Comparison of ENCODE assay signal across 1 cellular context in the genomic region with DNA sequence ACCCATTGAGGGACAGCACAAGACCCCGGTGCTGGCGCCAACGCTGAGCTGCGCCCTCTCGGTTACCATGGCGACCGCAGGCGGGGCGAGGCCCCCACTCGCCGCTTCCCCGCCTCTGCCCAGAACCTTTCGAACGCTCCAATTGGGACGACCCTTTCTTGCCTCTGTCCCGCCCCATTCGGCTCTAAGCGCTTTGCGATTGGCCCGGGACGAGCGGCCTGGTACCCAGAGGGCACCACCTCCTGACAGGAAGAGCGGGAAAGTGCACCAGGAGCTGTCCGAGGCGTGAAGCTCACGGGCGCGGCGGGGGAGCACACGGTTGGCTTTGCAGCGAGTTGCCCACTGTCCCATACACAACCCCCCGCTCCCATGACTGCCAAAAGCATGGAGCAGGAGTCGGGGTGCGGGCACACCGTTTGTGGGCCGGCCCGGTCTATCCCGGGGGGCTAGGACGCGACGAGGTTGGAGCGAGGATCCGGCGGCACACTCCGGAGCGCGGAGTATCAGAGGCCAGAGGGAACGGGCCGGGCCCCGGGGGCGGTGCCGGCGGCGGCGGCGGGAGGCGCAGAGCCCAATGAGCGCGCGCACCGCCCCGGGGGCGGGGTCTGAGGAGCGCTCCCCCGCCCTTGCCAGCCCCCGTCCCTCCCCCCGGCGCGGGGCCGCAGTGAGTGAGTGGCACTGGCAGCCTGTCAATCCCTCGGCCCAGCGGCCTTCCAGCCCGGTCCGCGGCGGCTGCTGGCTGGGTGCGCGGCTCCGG.
A peak's percentile ranks its signal among the peaks of the same experiment; 100 is the strongest.
TF ChIP-seq lines count a peak whose summit lies in the region.

No MANE protein-coding gene starts in this region.

TF ChIP-seq in HepG2, 621 proteins besides CTCF, POLR2A, EP300 and RAD21 (continued from another document and continues in another):
- no peak for TF ChIP-seq ELF4 (CRISPR knock-in tag; IDR thresholded peaks at IDR 0.05; ENCODE audit: borderline replicate concordance)
- peak; percentile 74 for TF ChIP-seq NFKBIZ (CRISPR knock-in tag; IDR thresholded peaks at IDR 0.05)
- TF ChIP-seq, protein P1, sequence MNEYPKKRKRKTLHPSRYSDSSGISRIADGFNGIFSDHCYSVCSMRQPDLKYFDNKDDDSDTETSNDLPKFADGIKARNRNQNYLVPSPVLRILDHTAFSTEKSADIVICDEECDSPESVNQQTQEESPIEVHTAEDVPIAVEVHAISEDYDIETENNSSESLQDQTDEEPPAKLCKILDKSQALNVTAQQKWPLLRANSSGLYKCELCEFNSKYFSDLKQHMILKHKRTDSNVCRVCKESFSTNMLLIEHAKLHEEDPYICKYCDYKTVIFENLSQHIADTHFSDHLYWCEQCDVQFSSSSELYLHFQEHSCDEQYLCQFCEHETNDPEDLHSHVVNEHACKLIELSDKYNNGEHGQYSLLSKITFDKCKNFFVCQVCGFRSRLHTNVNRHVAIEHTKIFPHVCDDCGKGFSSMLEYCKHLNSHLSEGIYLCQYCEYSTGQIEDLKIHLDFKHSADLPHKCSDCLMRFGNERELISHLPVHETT (CRISPR knock-in tag; conservative IDR thresholded peaks at IDR 0.05): no peak; the same call in none of the 2 replicates
- TF ChIP-seq ZFP37 (CRISPR knock-in tag; IDR thresholded peaks at IDR 0.05; ENCODE audit: borderline replicate concordance): peak; percentile 88
- peak; percentile 99 for TF ChIP-seq ZFP90 (CRISPR knock-in tag; IDR thresholded peaks at IDR 0.05; ENCODE audit: borderline replicate concordance)
- TF ChIP-seq ZNF382 (CRISPR knock-in tag; IDR thresholded peaks at IDR 0.05; ENCODE audit: borderline replicate concordance): no peak
- TF ChIP-seq, protein P2, sequence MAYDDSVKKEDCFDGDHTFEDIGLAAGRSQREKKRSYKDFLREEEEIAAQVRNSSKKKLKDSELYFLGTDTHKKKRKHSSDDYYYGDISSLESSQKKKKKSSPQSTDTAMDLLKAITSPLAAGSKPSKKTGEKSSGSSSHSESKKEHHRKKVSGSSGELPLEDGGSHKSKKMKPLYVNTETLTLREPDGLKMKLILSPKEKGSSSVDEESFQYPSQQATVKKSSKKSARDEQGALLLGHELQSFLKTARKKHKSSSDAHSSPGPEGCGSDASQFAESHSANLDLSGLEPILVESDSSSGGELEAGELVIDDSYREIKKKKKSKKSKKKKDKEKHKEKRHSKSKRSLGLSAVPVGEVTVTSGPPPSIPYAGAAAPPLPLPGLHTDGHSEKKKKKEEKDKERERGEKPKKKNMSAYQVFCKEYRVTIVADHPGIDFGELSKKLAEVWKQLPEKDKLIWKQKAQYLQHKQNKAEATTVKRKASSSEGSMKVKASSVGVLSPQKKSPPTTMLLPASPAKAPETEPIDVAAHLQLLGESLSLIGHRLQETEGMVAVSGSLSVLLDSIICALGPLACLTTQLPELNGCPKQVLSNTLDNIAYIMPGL (CRISPR knock-in tag; IDR thresholded peaks at IDR 0.05; ENCODE audit: borderline replicate concordance in 1 of 2, low read depth in 1 of 2): peak in 1 of 2 experiments; percentile 75; a peak in 3 of 4 replicates
- TF ChIP-seq ZNF652 (CRISPR knock-in tag; IDR thresholded peaks at IDR 0.05; ENCODE audit: borderline replicate concordance, low read depth): no peak
- peak; percentile 97 for TF ChIP-seq TMF1 (CRISPR knock-in tag; IDR thresholded peaks at IDR 0.05; ENCODE audit: low read depth)
- TF ChIP-seq MBNL3 (CRISPR knock-in tag; conservative IDR thresholded peaks at IDR 0.05): no peak
- TF ChIP-seq, protein P3, sequence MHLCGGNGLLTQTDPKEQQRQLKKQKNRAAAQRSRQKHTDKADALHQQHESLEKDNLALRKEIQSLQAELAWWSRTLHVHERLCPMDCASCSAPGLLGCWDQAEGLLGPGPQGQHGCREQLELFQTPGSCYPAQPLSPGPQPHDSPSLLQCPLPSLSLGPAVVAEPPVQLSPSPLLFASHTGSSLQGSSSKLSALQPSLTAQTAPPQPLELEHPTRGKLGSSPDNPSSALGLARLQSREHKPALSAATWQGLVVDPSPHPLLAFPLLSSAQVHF (CRISPR knock-in tag; IDR thresholded peaks at IDR 0.05): peak; percentile 97
- TF ChIP-seq, protein P4, sequence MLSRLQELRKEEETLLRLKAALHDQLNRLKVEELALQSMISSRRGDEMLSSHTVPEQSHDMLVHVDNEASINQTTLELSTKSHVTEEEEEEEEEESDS (CRISPR knock-in tag; IDR thresholded peaks at IDR 0.05; ENCODE audit: borderline replicate concordance): peak; percentile 88; the same call in 1 of the 2 replicates
- peak; percentile 82 for TF ChIP-seq ZNF777 (CRISPR knock-in tag; IDR thresholded peaks at IDR 0.05)
- no peak for TF ChIP-seq RFX5 (IDR thresholded peaks at IDR 0.05; ENCODE audit: low read depth, low read length)
- peak; percentile 92 for TF ChIP-seq DNMT1 (CRISPR knock-in tag; IDR thresholded peaks at IDR 0.05)
- TF ChIP-seq ZFP36L1 (CRISPR knock-in tag; IDR thresholded peaks at IDR 0.05): peak; percentile 96
- peak; percentile 92 for TF ChIP-seq HIVEP1 (CRISPR knock-in tag; IDR thresholded peaks at IDR 0.05)
- no peak for TF ChIP-seq MAFF (IDR thresholded peaks at IDR 0.05; ENCODE audit: low read depth, low read length)
- no peak for TF ChIP-seq MATR3 (CRISPR knock-in tag; IDR thresholded peaks at IDR 0.05)
- no peak for TF ChIP-seq SUZ12 (IDR thresholded peaks at IDR 0.05; ENCODE audit: low read depth, low read length)
- TF ChIP-seq HOXA9 (CRISPR knock-in tag; IDR thresholded peaks at IDR 0.05; ENCODE audit: borderline replicate concordance): peak; percentile 93
- TF ChIP-seq, protein P5, sequence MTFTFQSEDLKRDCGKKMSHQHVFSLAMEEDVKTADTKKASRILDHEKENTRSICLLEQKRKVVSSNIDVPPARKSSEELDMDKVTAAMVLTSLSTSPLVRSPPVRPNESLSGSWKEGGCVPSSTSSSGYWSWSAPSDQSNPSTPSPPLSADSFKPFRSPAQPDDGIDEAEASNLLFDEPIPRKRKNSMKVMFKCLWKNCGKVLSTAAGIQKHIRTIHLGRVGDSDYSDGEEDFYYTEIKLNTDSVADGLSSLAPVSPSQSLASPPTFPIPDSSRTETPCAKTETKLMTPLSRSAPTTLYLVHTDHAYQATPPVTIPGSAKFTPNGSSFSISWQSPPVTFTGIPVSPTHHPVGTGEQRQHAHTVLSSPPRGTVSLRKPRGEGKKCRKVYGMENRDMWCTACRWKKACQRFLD (CRISPR knock-in tag; IDR thresholded peaks at IDR 0.05; ENCODE audit: borderline replicate concordance): peak; percentile 100
- TF ChIP-seq NFYC (CRISPR knock-in tag; IDR thresholded peaks at IDR 0.05): peak; percentile 89
- peak; percentile 91 for TF ChIP-seq ZNF329 (CRISPR knock-in tag; IDR thresholded peaks at IDR 0.05; ENCODE audit: low read depth)
- TF ChIP-seq, protein P6, sequence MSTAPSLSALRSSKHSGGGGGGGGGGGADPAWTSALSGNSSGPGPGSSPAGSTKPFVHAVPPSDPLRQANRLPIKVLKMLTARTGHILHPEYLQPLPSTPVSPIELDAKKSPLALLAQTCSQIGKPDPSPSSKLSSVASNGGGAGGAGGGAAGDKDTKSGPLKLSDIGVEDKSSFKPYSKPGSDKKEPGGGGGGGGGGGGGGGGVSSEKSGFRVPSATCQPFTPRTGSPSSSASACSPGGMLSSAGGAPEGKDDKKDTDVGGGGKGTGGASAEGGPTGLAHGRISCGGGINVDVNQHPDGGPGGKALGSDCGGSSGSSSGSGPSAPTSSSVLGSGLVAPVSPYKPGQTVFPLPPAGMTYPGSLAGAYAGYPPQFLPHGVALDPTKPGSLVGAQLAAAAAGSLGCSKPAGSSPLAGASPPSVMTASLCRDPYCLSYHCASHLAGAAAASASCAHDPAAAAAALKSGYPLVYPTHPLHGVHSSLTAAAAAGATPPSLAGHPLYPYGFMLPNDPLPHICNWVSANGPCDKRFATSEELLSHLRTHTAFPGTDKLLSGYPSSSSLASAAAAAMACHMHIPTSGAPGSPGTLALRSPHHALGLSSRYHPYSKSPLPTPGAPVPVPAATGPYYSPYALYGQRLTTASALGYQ (CRISPR knock-in tag; IDR thresholded peaks at IDR 0.05): 0 out of 2 replicates have a peak, but pooled peaks have one; percentile 45
- TF ChIP-seq MZF1 (CRISPR knock-in tag; IDR thresholded peaks at IDR 0.05; ENCODE audit: borderline replicate concordance): no peak
- TF ChIP-seq RORA (CRISPR knock-in tag; IDR thresholded peaks at IDR 0.05): no peak
- peak; percentile 99 for TF ChIP-seq BORCS8-MEF2B (CRISPR knock-in tag; IDR thresholded peaks at IDR 0.05)
- peak; percentile 82 for TF ChIP-seq KMT2A (CRISPR knock-in tag; IDR thresholded peaks at IDR 0.05)
- TF ChIP-seq ZNF296 (CRISPR knock-in tag; conservative IDR thresholded peaks at IDR 0.05): peak; percentile 85; the same call in 1 of the 2 replicates
- TF ChIP-seq, protein P7, sequence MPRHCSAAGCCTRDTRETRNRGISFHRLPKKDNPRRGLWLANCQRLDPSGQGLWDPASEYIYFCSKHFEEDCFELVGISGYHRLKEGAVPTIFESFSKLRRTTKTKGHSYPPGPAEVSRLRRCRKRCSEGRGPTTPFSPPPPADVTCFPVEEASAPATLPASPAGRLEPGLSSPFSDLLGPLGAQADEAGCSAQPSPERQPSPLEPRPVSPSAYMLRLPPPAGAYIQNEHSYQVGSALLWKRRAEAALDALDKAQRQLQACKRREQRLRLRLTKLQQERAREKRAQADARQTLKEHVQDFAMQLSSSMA (CRISPR knock-in tag; IDR thresholded peaks at IDR 0.05): peak; percentile 71; the same call in 1 of the 2 replicates
- TF ChIP-seq SYNCRIP (IDR thresholded peaks at IDR 0.05; ENCODE audit: insufficient read depth, low read depth, low read length): no peak
- TF ChIP-seq FOXP1 (IDR thresholded peaks at IDR 0.05): no peak
- no peak for TF ChIP-seq FOXP1 (CRISPR knock-in tag; IDR thresholded peaks at IDR 0.05)
- TF ChIP-seq ZNF589 (CRISPR knock-in tag; conservative IDR thresholded peaks at IDR 0.05): peak; percentile 98
- TF ChIP-seq STAG1 (CRISPR knock-in tag; IDR thresholded peaks at IDR 0.05): 0 out of 2 replicates have a peak, but pooled peaks have one; percentile 15
- TF ChIP-seq, protein P8, sequence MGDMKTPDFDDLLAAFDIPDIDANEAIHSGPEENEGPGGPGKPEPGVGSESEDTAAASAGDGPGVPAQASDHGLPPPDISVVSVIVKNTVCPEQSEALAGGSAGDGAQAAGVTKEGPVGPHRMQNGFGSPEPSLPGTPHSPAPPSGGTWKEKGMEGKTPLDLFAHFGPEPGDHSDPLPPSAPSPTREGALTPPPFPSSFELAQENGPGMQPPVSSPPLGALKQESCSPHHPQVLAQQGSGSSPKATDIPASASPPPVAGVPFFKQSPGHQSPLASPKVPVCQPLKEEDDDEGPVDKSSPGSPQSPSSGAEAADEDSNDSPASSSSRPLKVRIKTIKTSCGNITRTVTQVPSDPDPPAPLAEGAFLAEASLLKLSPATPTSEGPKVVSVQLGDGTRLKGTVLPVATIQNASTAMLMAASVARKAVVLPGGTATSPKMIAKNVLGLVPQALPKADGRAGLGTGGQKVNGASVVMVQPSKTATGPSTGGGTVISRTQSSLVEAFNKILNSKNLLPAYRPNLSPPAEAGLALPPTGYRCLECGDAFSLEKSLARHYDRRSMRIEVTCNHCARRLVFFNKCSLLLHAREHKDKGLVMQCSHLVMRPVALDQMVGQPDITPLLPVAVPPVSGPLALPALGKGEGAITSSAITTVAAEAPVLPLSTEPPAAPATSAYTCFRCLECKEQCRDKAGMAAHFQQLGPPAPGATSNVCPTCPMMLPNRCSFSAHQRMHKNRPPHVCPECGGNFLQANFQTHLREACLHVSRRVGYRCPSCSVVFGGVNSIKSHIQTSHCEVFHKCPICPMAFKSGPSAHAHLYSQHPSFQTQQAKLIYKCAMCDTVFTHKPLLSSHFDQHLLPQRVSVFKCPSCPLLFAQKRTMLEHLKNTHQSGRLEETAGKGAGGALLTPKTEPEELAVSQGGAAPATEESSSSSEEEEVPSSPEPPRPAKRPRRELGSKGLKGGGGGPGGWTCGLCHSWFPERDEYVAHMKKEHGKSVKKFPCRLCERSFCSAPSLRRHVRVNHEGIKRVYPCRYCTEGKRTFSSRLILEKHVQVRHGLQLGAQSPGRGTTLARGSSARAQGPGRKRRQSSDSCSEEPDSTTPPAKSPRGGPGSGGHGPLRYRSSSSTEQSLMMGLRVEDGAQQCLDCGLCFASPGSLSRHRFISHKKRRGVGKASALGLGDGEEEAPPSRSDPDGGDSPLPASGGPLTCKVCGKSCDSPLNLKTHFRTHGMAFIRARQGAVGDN (CRISPR knock-in tag; IDR thresholded peaks at IDR 0.05): peak; percentile 99
- TF ChIP-seq, protein P9, sequence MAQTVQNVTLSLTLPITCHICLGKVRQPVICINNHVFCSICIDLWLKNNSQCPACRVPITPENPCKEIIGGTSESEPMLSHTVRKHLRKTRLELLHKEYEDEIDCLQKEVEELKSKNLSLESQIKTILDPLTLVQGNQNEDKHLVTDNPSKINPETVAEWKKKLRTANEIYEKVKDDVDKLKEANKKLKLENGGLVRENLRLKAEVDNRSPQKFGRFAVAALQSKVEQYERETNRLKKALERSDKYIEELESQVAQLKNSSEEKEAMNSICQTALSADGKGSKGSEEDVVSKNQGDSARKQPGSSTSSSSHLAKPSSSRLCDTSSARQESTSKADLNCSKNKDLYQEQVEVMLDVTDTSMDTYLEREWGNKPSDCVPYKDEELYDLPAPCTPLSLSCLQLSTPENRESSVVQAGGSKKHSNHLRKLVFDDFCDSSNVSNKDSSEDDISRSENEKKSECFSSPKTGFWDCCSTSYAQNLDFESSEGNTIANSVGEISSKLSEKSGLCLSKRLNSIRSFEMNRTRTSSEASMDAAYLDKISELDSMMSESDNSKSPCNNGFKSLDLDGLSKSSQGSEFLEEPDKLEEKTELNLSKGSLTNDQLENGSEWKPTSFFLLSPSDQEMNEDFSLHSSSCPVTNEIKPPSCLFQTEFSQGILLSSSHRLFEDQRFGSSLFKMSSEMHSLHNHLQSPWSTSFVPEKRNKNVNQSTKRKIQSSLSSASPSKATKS (CRISPR knock-in tag; IDR thresholded peaks at IDR 0.05): peak; percentile 86; the same call in 1 of the 2 replicates
- TF ChIP-seq, protein P10, sequence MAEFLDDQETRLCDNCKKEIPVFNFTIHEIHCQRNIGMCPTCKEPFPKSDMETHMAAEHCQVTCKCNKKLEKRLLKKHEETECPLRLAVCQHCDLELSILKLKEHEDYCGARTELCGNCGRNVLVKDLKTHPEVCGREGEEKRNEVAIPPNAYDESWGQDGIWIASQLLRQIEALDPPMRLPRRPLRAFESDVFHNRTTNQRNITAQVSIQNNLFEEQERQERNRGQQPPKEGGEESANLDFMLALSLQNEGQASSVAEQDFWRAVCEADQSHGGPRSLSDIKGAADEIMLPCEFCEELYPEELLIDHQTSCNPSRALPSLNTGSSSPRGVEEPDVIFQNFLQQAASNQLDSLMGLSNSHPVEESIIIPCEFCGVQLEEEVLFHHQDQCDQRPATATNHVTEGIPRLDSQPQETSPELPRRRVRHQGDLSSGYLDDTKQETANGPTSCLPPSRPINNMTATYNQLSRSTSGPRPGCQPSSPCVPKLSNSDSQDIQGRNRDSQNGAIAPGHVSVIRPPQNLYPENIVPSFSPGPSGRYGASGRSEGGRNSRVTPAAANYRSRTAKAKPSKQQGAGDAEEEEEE (CRISPR knock-in tag; IDR thresholded peaks at IDR 0.05; ENCODE audit: borderline replicate concordance): no peak
- TF ChIP-seq REPIN1 (CRISPR knock-in tag; IDR thresholded peaks at IDR 0.05; ENCODE audit: borderline replicate concordance, low read depth): peak; percentile 98
- 0 out of 2 replicates have a peak, but pooled peaks have one; percentile 46 for TF ChIP-seq SIX1 (CRISPR knock-in tag; IDR thresholded peaks at IDR 0.05; ENCODE audit: borderline replicate concordance)
- TF ChIP-seq RNF2 (conservative IDR thresholded peaks at IDR 0.05; ENCODE audit: low read depth): peak; percentile 100
- peak; percentile 60; the same call in 1 of the 2 replicates for TF ChIP-seq MEIS1 (CRISPR knock-in tag; IDR thresholded peaks at IDR 0.05; ENCODE audit: borderline replicate concordance)
- peak; percentile 88; the same call in 1 of the 2 replicates for TF ChIP-seq MTF1 (CRISPR knock-in tag; IDR thresholded peaks at IDR 0.05)
- peak; percentile 51; the same call in 1 of the 2 replicates for TF ChIP-seq FOSL1 (CRISPR knock-in tag; IDR thresholded peaks at IDR 0.05; ENCODE audit: borderline replicate concordance)
- TF ChIP-seq MEF2D (CRISPR knock-in tag; IDR thresholded peaks at IDR 0.05): no peak; the same call in 1 of the 2 replicates
